21 cellular contexts compared by ENCODE assay signal in genomic region chr7:95621404-95621803, GRCh38.
"Had no signal": no experiment of that assay in that cellular context is flagged by ENCODE, and none has a peak within 500 bp of the region (broad histone marks: within the 10 kb centered on the region; RNA-seq: fewer than 3 reads in every experiment).

No MANE protein-coding gene starts in this region.

- H3K4me3 Mint-ChIP-seq: effector memory CD8-positive, alpha-beta T cell; memory B cell; naive B cell; natural killer cell treated with Interleukin-12 subunit alpha and Interleukin-12 subunit beta and Interleukin-15 and Interleukin-18, amount 100 ng/mL, for 72 hours; neural crest cell; stimulated activated memory B cell treated with anti-CD40 and anti-IgM and Interleukin-4, amounts not matched to agents 10 μg/mL and 1 μg/mL and 100 μg/mL, for 72 hours had no signal

- DNase-seq: cortex of kidney; effector memory CD8-positive, alpha-beta T cell; head of caudate nucleus; kidney; mucosa of descending colon; naive B cell; psoas muscle; right cardiac atrium; sigmoid colon; stimulated activated CD4-positive, alpha-beta T cell treated with anti-CD3 and anti-CD28 coated beads, Interleukin-4, amount 100 ng/mL, for 4 hours; stimulated activated naive CD8-positive, alpha-beta T cell treated with anti-CD3 and anti-CD28 coated beads, Interleukin-15, Interleukin-2, amounts not matched to agents 100 U/mL and 50 U/mL, for 24 hours; trophoblast cell had no signal

- H3K4me1 ChIP-seq: sigmoid colon had no signal

- H3K27ac ChIP-seq: neutrophil, psoas muscle, sigmoid colon had no signal

- H3K36me3 ChIP-seq: neutrophil, sigmoid colon had no signal

- H3K27ac Mint-ChIP-seq: effector memory CD8-positive, alpha-beta T cell; memory B cell; natural killer cell treated with Interleukin-12 subunit alpha and Interleukin-12 subunit beta and Interleukin-15 and Interleukin-18, amount 100 ng/mL, for 72 hours; stimulated activated memory B cell treated with anti-CD40 and anti-IgM and Interleukin-4, amounts not matched to agents 10 μg/mL and 1 μg/mL and 100 μg/mL, for 72 hours had no signal

- H3K4me1 Mint-ChIP-seq: neural crest cell; stimulated activated memory B cell treated with anti-CD40 and anti-IgM and Interleukin-4, amounts not matched to agents 10 μg/mL and 1 μg/mL and 100 μg/mL, for 72 hours had no signal

- ATAC-seq: effector memory CD8-positive, alpha-beta T cell; left lobe of liver; mucosa of descending colon; natural killer cell treated with Interleukin-12 subunit alpha and Interleukin-12 subunit beta and Interleukin-15 and Interleukin-18, amount 100 ng/mL, for 72 hours; stimulated activated memory B cell treated with anti-CD40 and anti-IgM and Interleukin-4, amounts not matched to agents 10 μg/mL and 1 μg/mL and 100 μg/mL, for 72 hours; stimulated activated naive CD8-positive, alpha-beta T cell treated with anti-CD3 and anti-CD28 coated beads, Interleukin-15, Interleukin-2, amounts not matched to agents 100 U/mL and 50 U/mL, for 24 hours had no signal

- H3K4me3 ChIP-seq: lung, mucosa of descending colon, psoas muscle, sigmoid colon had no signal

- H3K9me3 ChIP-seq: mucosa of descending colon, neutrophil, psoas muscle, sigmoid colon had no signal

- H3K9me3 Mint-ChIP-seq: effector memory CD8-positive, alpha-beta T cell; memory B cell; naive B cell; natural killer cell treated with Interleukin-12 subunit alpha and Interleukin-12 subunit beta and Interleukin-15 and Interleukin-18, amount 100 ng/mL, for 72 hours; stimulated activated memory B cell treated with anti-CD40 and anti-IgM and Interleukin-4, amounts not matched to agents 10 μg/mL and 1 μg/mL and 100 μg/mL, for 72 hours had no signal

- FAIRE-seq: endometrium, frontal cortex, kidney had no signal

- H3K27me3 Mint-ChIP-seq: effector memory CD8-positive, alpha-beta T cell; naive B cell; stimulated activated memory B cell treated with anti-CD40 and anti-IgM and Interleukin-4, amounts not matched to agents 10 μg/mL and 1 μg/mL and 100 μg/mL, for 72 hours had no signal

- H3K27me3 ChIP-seq: neutrophil, sigmoid colon had no signal

- H3K36me3 Mint-ChIP-seq: memory B cell; naive B cell; natural killer cell treated with Interleukin-12 subunit alpha and Interleukin-12 subunit beta and Interleukin-15 and Interleukin-18, amount 100 ng/mL, for 72 hours; stimulated activated memory B cell treated with anti-CD40 and anti-IgM and Interleukin-4, amounts not matched to agents 10 μg/mL and 1 μg/mL and 100 μg/mL, for 72 hours had no signal
